In genomic region chr12:100200450-100201181, GRCh38 we compare ENCODE assay signal across 8 cellular contexts. TPM values are rescaled to one million over a fixed set of nuclear protein-coding genes. Genes with fewer than 3 reads are reported as not detected.
DNase-seq lines count a peak whose midpoint lies in the region; ATAC-seq and TF ChIP-seq lines count a peak whose summit lies in the region.

ACTR6 (plus strand) TSS chr12:100200815; CDS start chr12:100200852, 37 bp downstream.

- intact Hi-C loops in mammary epithelial cell (cut with micrococcal nuclease) (loop anchor here (1.0 to 5.0 kb wide), 4 partner anchors 58 to 143 kb away; partner anchors contain the start of genes BLTP3B, DEPDC4 and SCYL2), spleen (cut with DNase I; ENCODE audit: low total_unique reads) (loop anchor here (5.0 kb wide), 1 partner anchor 58 kb away; the partner anchor contains the start of gene BLTP3B)

- H4K20me1 ChIP-seq in mammary epithelial cell (ENCODE audit: insufficient read depth, low read length): no peaks in the 10 kb centered on the region

- TSS peak; percentile 81 for BruUV-seq in mammary epithelial cell (replicated peaks; lab: Mats Ljungman, UMichigan)

- CTCF ChIA-PET in AG04449 (lab: Yijun Ruan, JAX) (interaction anchor here (1.3 to 1.9 kb wide), 5 partner anchors 8 to 355 kb away, joined by 3 to 6 read pairs (median 4); no protein-coding TSS in a partner anchor), mammary epithelial cell (lab: Charles Lee; ENCODE audit: low non-redundant PET) (interaction anchor here (0.6 kb wide), 1 partner anchor 532 kb away, joined by 4 read pairs; no protein-coding TSS in a partner anchor)

- peak; percentile 68 for DNase-seq in AG04449 (ENCODE audit: low read depth, low spot score)
- DNase-seq in NCI-H2196 treated with DMSO at 0.1 percent for 48 hours (lab: John Stamatoyannopoulos, UW; ENCODE audit: unreplicated experiment): peak; percentile 91
- DNase-seq in mammary epithelial cell: peak; percentile 95
- DNase-seq in iPS-NIHi7 (ENCODE audit: extremely low spot score): peak; percentile 92
- peak; percentile 98 for DNase-seq in spleen

- peak within 1 kb of the TSS; percentile 84 for H3K9ac ChIP-seq in mammary epithelial cell (ENCODE audit: insufficient read depth, low read length)

- peak within 1 kb of the TSS; percentile 86 for H3K27ac ChIP-seq in VCaP
- H3K27ac ChIP-seq in mammary epithelial cell (ENCODE audit: insufficient read depth, low read depth, low read length): peak within 1 kb of the TSS; percentile 73
- H3K27ac ChIP-seq in spleen: peak within 1 kb of the TSS; percentile 57 to 92 (median 88)

- H2AFZ ChIP-seq in mammary epithelial cell (ENCODE audit: low read depth, low read length): peak within 1 kb of the TSS; percentile 96

- POLR2A ChIA-PET in AG04449 (lab: Yijun Ruan, JAX): interaction anchor here (0.8 to 0.9 kb wide), 2 partner anchors 61 to 67 kb away, joined by 3 to 5 read pairs; no protein-coding TSS in a partner anchor

- in situ Hi-C loops in mammary epithelial cell (cut with MboI; ENCODE audit: low sequenced_read_pairs in 2 of 2): no loop called here

- ATAC-seq in GM18870 (IDR thresholded peaks at IDR 0.05; ENCODE audit: unreplicated experiment) (peak; percentile 94), HG03135 (IDR thresholded peaks at IDR 0.05; ENCODE audit: unreplicated experiment) (peak; percentile 90)

- H3K27me3 ChIP-seq in mammary epithelial cell (ENCODE audit: insufficient read depth, low read length): no peaks in the 10 kb centered on the region
- H3K27me3 ChIP-seq in spleen (replicated peaks in 1 of 7): no peaks in the 10 kb centered on the region

- TF ChIP-seq CTCF in AG04449 (IDR thresholded peaks at IDR 0.05; ENCODE audit: insufficient read depth, low read length, missing control alignments) (no peak), VCaP (conservative IDR thresholded peaks at IDR 0.05) (no peak), mammary epithelial cell (conservative IDR thresholded peaks at IDR 0.05 in 1 of 2, IDR thresholded peaks at IDR 0.05 in 1 of 2; ENCODE audit: extremely low read depth in 1 of 2, insufficient read depth in 1 of 2, low read depth in 1 of 2, low read length in 2 of 2) (peak in 1 of 2 donors; percentile 3), spleen (IDR thresholded peaks at IDR 0.05 in 8 of 11, conservative IDR thresholded peaks at IDR 0.05 in 3 of 11) (peak in 8 of 11 experiments; percentile 5 to 44 (median 24))

- H3K79me2 ChIP-seq in mammary epithelial cell (ENCODE audit: insufficient read depth, low read length): peaks cover 33% of the 10 kb centered on the region

- WGBS in mammary epithelial cell (ENCODE audit: low coverage, missing lambda C conversion rate): under 1% methylated on average over 38 of the region's 38 CpGs
- 0 to 1% (median 0%) methylated on average over 38 of the region's 38 CpGs for WGBS in spleen, 5 donors

- H3K4me2 ChIP-seq in mammary epithelial cell (ENCODE audit: insufficient read depth, low read depth, low read length): peak within 1 kb of the TSS; percentile 98

- H3K4me3 ChIP-seq in AG04449 (ENCODE audit: low read depth, low read length) (peak within 1 kb of the TSS; percentile 83), mammary epithelial cell (replicated peaks in 1 of 3; ENCODE audit: insufficient read depth in 1 of 3, low read depth in 2 of 3, low read length in 3 of 3) (peak within 1 kb of the TSS; percentile 64 to 97 (median 88)), spleen (peak within 1 kb of the TSS; percentile 58 to 89 (median 74))

- H3K4me1 ChIP-seq in mammary epithelial cell (ENCODE audit: insufficient read depth, low read length) (peaks cover 8% of the 10 kb centered on the region), spleen (peaks cover 13 to 60% (median 35%) of the 10 kb centered on the region in 6 donors)

- TF ChIP-seq POLR2A in spleen (IDR thresholded peaks at IDR 0.05): peak in 1 of 3 donors; percentile 37

- no peaks in the 10 kb centered on the region for H3K9me3 ChIP-seq in mammary epithelial cell (replicated peaks; ENCODE audit: insufficient read depth, low read length)
- H3K9me3 ChIP-seq in spleen: no peaks in the 10 kb centered on the region

- dilution Hi-C loops in mammary epithelial cell (cut with HindIII; ENCODE audit: low sequenced_read_pairs): no loop called here

- H3K36me3 ChIP-seq in mammary epithelial cell (ENCODE audit: insufficient read depth, low read length) (no peaks in the 10 kb centered on the region), spleen (peaks cover 0 to 17% (median 8%) of the 10 kb centered on the region in 6 donors)

RNA-seq across cellular contexts. Expression of gene ACTR6, which starts in this region (rescaled TPM):
- total RNA-seq in mammary epithelial cell (10 to 100 TPM; 24.5 to 25.0 TPM), spleen (10 to 100 TPM; 20.1 to 32.4 (median 25.1) TPM)
- polyA plus RNA-seq in mammary epithelial cell (12.6 TPM), spleen (10 to 100 TPM; 15.0 to 23.1 (median 18.4) TPM)
- polyA minus RNA-seq in mammary epithelial cell: 0.57 TPM

Comparison
In these comparisons a context has a peak if more than half of its experiments do, and no peak if none do; other contexts are left out.
1. Peak in every context shown above with its lines: DNase-seq, ATAC-seq, H3K4me3 ChIP-seq and H3K27ac ChIP-seq.
2. CTCF ChIP-seq: peak in spleen (8 of 11); none in AG04449 (single experiment) and VCaP (single experiment).